ENCODE assay signal across 8 cellular contexts in genomic region chr7:87345166-87345927, GRCh38. TPM values are rescaled to one million over a fixed set of nuclear protein-coding genes. Genes with fewer than 3 reads are reported as not detected.
A peak's percentile ranks its signal among the peaks of the same experiment; 100 is the strongest.
DNase-seq lines count a peak whose midpoint lies in the region; ATAC-seq and TF ChIP-seq lines count a peak whose summit lies in the region.

Gene CROT, plus strand, starts transcription at chr7:87345664. Its CDS starts 3,405 bp downstream, at chr7:87349069.

- H3K36me3 ChIP-seq in PC-9 (ENCODE audit: low read depth) (no peaks in the 10 kb centered on the region), esophagus squamous epithelium (peaks cover 4 to 33% (median 10%) of the 10 kb centered on the region in 3 donors)

- peak in 3 of 4 donors; percentile 43 to 78 (median 44) for TF ChIP-seq POLR2A in esophagus squamous epithelium (IDR thresholded peaks at IDR 0.05)

- H3K27ac Mint-ChIP-seq in activated T-cell treated with anti-CD3 and anti-CD28 coated beads, Interleukin-2, amount 50 U/mL, for 72 hours = peak within 1 kb of the TSS; percentile 98

- peaks cover 50% of the 10 kb centered on the region for H3K4me1 Mint-ChIP-seq in activated T-cell treated with anti-CD3 and anti-CD28 coated beads, Interleukin-2, amount 50 U/mL, for 72 hours (ENCODE audit: low read depth)

- peak within 1 kb of the TSS; percentile 98 for H3K4me2 ChIP-seq in PC-9

- WGBS in esophagus squamous epithelium, 2 donors = 0% methylated on average over 14 of the region's 53 CpGs; no CpG with 5 or more reads in 1 of the 2 donors

- H3K4me3 ChIP-seq in PC-9 = peak within 1 kb of the TSS; percentile 93
- H3K4me3 ChIP-seq in esophagus squamous epithelium = peak within 1 kb of the TSS; percentile 45 to 82 (median 74)

- POLR2A ChIA-PET in PC-9 (lab: Charles Lee; ENCODE audit: unreplicated experiment) = interaction anchor here (0.5 to 0.6 kb wide), 2 partner anchors 9 to 124 kb away, joined by 4 to 5 read pairs; no protein-coding TSS in a partner anchor

- peaks cover 7 to 8% of the 10 kb centered on the region in 2 donors for H3K36me3 Mint-ChIP-seq in activated T-cell treated with anti-CD3 and anti-CD28 coated beads, Interleukin-2, amount 50 U/mL, for 72 hours (ENCODE audit: insufficient read depth in 2 of 2)

- CTCF ChIA-PET in PC-9 (lab: Charles Lee) = interaction anchor here (0.5 to 1.1 kb wide), 5 partner anchors 27 to 618 kb away, joined by 3 to 4 read pairs (median 3); no protein-coding TSS in a partner anchor

- H2AFZ ChIP-seq in PC-9 = peak within 1 kb of the TSS; percentile 100

- H3K79me2 ChIP-seq in PC-9 (ENCODE audit: low read depth) = no peaks in the 10 kb centered on the region

- peak; percentile 98 for ATAC-seq in GM21717 (IDR thresholded peaks at IDR 0.05; ENCODE audit: unreplicated experiment)
- peak; percentile 98 to 99 for ATAC-seq in activated T-cell treated with anti-CD3 and anti-CD28 coated beads, Interleukin-2, amount 50 U/mL, for 72 hours (replicated peaks in 1 of 2)

- no peak within 1 kb of the TSS for H3K27ac ChIP-seq in PC-9
- peak within 1 kb of the TSS; percentile 83 to 94 (median 93) for H3K27ac ChIP-seq in esophagus squamous epithelium

- in situ Hi-C loops in KBM-7 (cut with MboI; ENCODE audit: low pct_unique_long_range_greater_than_20kb, low sequenced_read_pairs) = no loop called here

- intact Hi-C loops in PC-9 (cut with micrococcal nuclease; ENCODE audit: unreplicated experiment) (loop anchor here (1.0 to 2.0 kb wide), 2 partner anchors 26 to 71 kb away; no protein-coding TSS in a partner anchor), esophagus squamous epithelium (cut with DNase I) (no loop called here)

- H3K9me2 ChIP-seq in PC-9 (ENCODE audit: insufficient read depth) = no peaks in the 10 kb centered on the region

- DNase-seq in DMS53 treated with DMSO at 0.1 percent for 48 hours (lab: John Stamatoyannopoulos, UW; ENCODE audit: unreplicated experiment) (peak; percentile 98), KBM-7 (peak; percentile 89), PC-9 (peak; percentile 82 to 96), esophagus squamous epithelium (lab: John Stamatoyannopoulos, UW) (peak; percentile 78), myocyte (ENCODE audit: low read depth) (peak; percentile 98)
- peak; percentile 97 for DNase-seq in activated T-cell treated with anti-CD3 and anti-CD28 coated beads, Interleukin-2, amount 50 U/mL, for 72 hours
- DNase-seq in stimulated activated CD8-positive, alpha-beta memory T cell treated with anti-CD3 and anti-CD28 coated beads, Interleukin-7, amount 100 ng/mL, for 4 hours (ENCODE audit: low read depth in 2 of 2) = peak; percentile 86 to 92

- peak within 1 kb of the TSS; percentile 96 to 99 for H3K4me3 Mint-ChIP-seq in activated T-cell treated with anti-CD3 and anti-CD28 coated beads, Interleukin-2, amount 50 U/mL, for 72 hours

- H3K9me3 ChIP-seq in PC-9 (ENCODE audit: insufficient read depth, low read depth) = no peaks in the 10 kb centered on the region
- no peaks in the 10 kb centered on the region for H3K9me3 ChIP-seq in esophagus squamous epithelium

- H3K4me1 ChIP-seq in PC-9 (replicated peaks; ENCODE audit: insufficient read depth) (peaks cover 17% of the 10 kb centered on the region), esophagus squamous epithelium (peaks cover 10 to 67% (median 23%) of the 10 kb centered on the region in 3 donors)

- H3K9me3 Mint-ChIP-seq in activated T-cell treated with anti-CD3 and anti-CD28 coated beads, Interleukin-2, amount 50 U/mL, for 72 hours = no peaks in the 10 kb centered on the region

- TSS peak; percentile 84 for BruUV-seq in PC-9 (replicated peaks; lab: Mats Ljungman, UMichigan)

- TF ChIP-seq CTCF in PC-9 (conservative IDR thresholded peaks at IDR 0.05) = no peak
- TF ChIP-seq CTCF in esophagus squamous epithelium (IDR thresholded peaks at IDR 0.05) = peak in 2 of 6 experiments; percentile 12 to 13

- no peaks in the 10 kb centered on the region for H3K27me3 Mint-ChIP-seq in activated T-cell treated with anti-CD3 and anti-CD28 coated beads, Interleukin-2, amount 50 U/mL, for 72 hours (ENCODE audit: low read depth)

- no peaks in the 10 kb centered on the region for H3F3A ChIP-seq in PC-9 (ENCODE audit: insufficient read depth, low read depth)

- no peaks in the 10 kb centered on the region for H4K20me1 ChIP-seq in PC-9 (ENCODE audit: insufficient read depth)

- H3K27me3 ChIP-seq in PC-9 (ENCODE audit: insufficient read depth, low read depth) (no peaks in the 10 kb centered on the region), esophagus squamous epithelium (no peaks in the 10 kb centered on the region)

RNA-seq across cellular contexts. Expression of gene CROT, which starts in this region (rescaled TPM):
- 13.4 and 15.2 TPM in 2 replicates for total RNA-seq in PC-9 (2021)
- total RNA-seq in activated T-cell treated with anti-CD3 and anti-CD28 coated beads, Interleukin-2, amount 50 U/mL, for 72 hours = 10 to 100 TPM in 1 of 2 donors, 1 to 10 TPM in 1; 9.6 to 12.6 TPM
- 10 to 100 TPM; 34.5 to 42.2 (median 36.1) TPM for total RNA-seq in esophagus squamous epithelium
- total RNA-seq in myocyte = 14.7 and 38.8 TPM in 2 replicates
- 11.1 TPM for polyA plus RNA-seq in myocyte (2012)
